In the genomic region with DNA sequence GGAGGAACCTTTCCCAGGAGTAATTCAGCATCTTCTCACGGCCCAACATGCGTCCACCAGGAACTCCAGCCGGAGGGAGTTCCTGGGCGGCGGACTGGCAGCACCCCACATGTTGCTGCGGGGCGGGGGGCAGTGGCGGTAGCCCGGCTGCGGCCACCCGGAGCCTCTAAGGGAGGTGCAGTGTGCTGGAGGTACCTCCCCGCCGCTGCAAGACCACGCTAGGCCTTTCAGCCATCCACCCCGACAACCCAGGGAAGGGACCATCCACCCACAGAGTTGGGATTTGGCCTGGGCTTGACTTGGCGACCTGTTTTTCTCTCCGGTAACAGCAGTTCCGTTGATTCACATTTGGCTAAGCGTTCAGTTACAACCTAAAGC, we compare ENCODE assay signal across 8 cellular contexts.
DNase-seq lines count a peak whose midpoint lies in the region; ATAC-seq and TF ChIP-seq lines count a peak whose summit lies in the region.
"Had no signal": no experiment of that assay in that cellular context is flagged by ENCODE, and none has a peak within 500 bp of the region (broad histone marks: within the 10 kb centered on the region; RNA-seq: fewer than 3 reads in every experiment).

No MANE protein-coding gene starts in this region.

- H3K36me3 ChIP-seq in WERI-Rb-1: no peaks in the 10 kb centered on the region

- H3K9me3 Mint-ChIP-seq in stimulated activated naive B cell treated with anti-CD40 and anti-IgM and Interleukin-4, amounts not matched to agents 10 μg/mL and 1 μg/mL and 100 μg/mL, for 72 hours: no peaks in the 10 kb centered on the region
- H3K9me3 Mint-ChIP-seq: natural killer cell treated with Interleukin-12 subunit alpha and Interleukin-12 subunit beta and Interleukin-15 and Interleukin-18, amount 100 ng/mL, for 72 hours had no signal

- no peaks in the 10 kb centered on the region for H3K36me3 Mint-ChIP-seq in stimulated activated naive B cell treated with anti-CD40 and anti-IgM and Interleukin-4, amounts not matched to agents 10 μg/mL and 1 μg/mL and 100 μg/mL, for 72 hours

- no peak for TF ChIP-seq CTCF in WERI-Rb-1 (IDR thresholded peaks at IDR 0.05; ENCODE audit: low read depth, low read length)

- peaks cover 42 to 71% of the 10 kb centered on the region in 2 donors for H3K27me3 Mint-ChIP-seq in stimulated activated naive B cell treated with anti-CD40 and anti-IgM and Interleukin-4, amounts not matched to agents 10 μg/mL and 1 μg/mL and 100 μg/mL, for 72 hours

- H3K27ac Mint-ChIP-seq in stimulated activated naive B cell treated with anti-CD40 and anti-IgM and Interleukin-4, amounts not matched to agents 10 μg/mL and 1 μg/mL and 100 μg/mL, for 72 hours: no peak overlapping the region
- H3K27ac Mint-ChIP-seq: natural killer cell treated with Interleukin-12 subunit alpha and Interleukin-12 subunit beta and Interleukin-15 and Interleukin-18, amount 100 ng/mL, for 72 hours had no signal

- no peaks in the 10 kb centered on the region for H3K27me3 ChIP-seq in WERI-Rb-1 (ENCODE audit: insufficient read depth, low read depth, severe bottlenecking)

- H3K4me3 Mint-ChIP-seq in stimulated activated naive B cell treated with anti-CD40 and anti-IgM and Interleukin-4, amounts not matched to agents 10 μg/mL and 1 μg/mL and 100 μg/mL, for 72 hours: peak overlapping the region; percentile 9 to 44
- H3K4me3 Mint-ChIP-seq: natural killer cell treated with Interleukin-12 subunit alpha and Interleukin-12 subunit beta and Interleukin-15 and Interleukin-18, amount 100 ng/mL, for 72 hours had no signal

- no peaks in the 10 kb centered on the region for H3K9me3 ChIP-seq in WERI-Rb-1 (ENCODE audit: severe bottlenecking)

- peak overlapping the region; percentile 81 for H3K27ac ChIP-seq in WERI-Rb-1

- H3K4me3 ChIP-seq in WERI-Rb-1 (ENCODE audit: low read depth, low read length): peak overlapping the region; percentile 64

- ATAC-seq in HG03139 (IDR thresholded peaks at IDR 0.05; ENCODE audit: unreplicated experiment) (peak; percentile 7), GM19397 (IDR thresholded peaks at IDR 0.05; ENCODE audit: unreplicated experiment) (no peak)
- no peak for ATAC-seq in stimulated activated naive B cell treated with anti-CD40 and anti-IgM and Interleukin-4, amounts not matched to agents 10 μg/mL and 1 μg/mL and 100 μg/mL, for 72 hours (replicated peaks)

- H3K4me1 Mint-ChIP-seq in stimulated activated naive B cell treated with anti-CD40 and anti-IgM and Interleukin-4, amounts not matched to agents 10 μg/mL and 1 μg/mL and 100 μg/mL, for 72 hours: peaks cover 11 to 18% of the 10 kb centered on the region in 2 donors

- DNase-seq in WERI-Rb-1: no peak
- DNase-seq in islet precursor cell: peak; percentile 60
- no peak for DNase-seq in stimulated activated naive B cell treated with anti-CD40 and anti-IgM and Interleukin-4, amounts not matched to agents 10 μg/mL and 1 μg/mL and 100 μg/mL, for 72 hours
- DNase-seq in stimulated activated naive CD4-positive, alpha-beta T cell treated with Interleukin-2 at 50 U/mL for 16 hours (lab: John Stamatoyannopoulos, UW): no peak
- no peak for DNase-seq in stimulated activated naive CD4-positive, alpha-beta T cell (lab: John Stamatoyannopoulos, UW)
